1 cellular context compared by ENCODE assay signal in the genomic region with DNA sequence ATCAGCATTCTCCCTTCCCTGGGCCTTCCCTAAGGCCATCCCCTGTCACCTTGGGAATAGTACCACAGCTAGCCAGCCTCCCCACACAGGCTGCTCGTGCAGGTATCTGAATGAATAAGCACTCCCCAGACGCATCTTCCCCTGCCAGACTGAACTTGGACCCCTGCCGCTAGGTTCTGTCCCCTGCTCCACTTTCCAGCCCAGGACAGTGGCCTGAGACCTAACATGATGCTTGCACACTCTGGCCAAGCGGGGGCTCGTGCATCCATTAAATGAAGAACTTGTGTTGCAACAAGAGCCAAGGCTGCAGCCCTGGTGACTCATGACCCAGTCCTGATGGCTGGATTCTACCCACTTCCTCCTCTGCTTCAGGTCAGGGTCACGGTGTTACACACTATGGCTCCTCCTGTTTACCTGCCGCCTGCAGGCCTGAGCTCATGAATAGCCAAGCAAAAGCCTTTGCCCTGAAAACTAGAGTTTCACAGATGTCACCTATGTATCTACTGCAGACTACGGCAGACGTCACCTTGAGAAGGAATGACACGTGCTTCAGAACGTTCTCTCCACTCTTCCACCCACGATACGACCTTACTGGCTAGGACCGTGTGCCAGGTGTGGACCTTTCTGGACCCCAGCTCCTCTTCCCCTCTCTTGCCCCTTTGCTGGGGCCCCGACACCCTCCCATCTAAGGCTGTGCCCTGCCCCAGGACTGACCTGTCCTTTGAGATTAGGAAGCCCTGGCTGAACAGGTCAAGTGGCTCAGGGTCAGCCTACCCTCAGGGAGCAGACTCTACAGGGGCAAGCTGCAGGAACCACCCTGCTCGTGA.
TF ChIP-seq lines count a peak whose summit lies in the region.

No MANE protein-coding gene starts in this region.

TF ChIP-seq in H1, 55 proteins besides CTCF, POLR2A, EP300 and RAD21 (continued from another document):
- TF ChIP-seq RBBP5 (IDR thresholded peaks at IDR 0.05; ENCODE audit: borderline replicate concordance, low read depth, low read length) (no peak), RNF2 (IDR thresholded peaks at IDR 0.05; ENCODE audit: borderline replicate concordance, low read depth, low read length, missing control alignments, poor library complexity, severe bottlenecking) (no peak), EGR1 (IDR thresholded peaks at IDR 0.05; ENCODE audit: borderline replicate concordance, low read depth, low read length) (no peak), YY1 (IDR thresholded peaks at IDR 0.05; ENCODE audit: low read depth, low read length) (no peak)
